ENCODE assay signal across 13 cellular contexts in genomic region chr16:53087101-53087500, GRCh38. TPM values are rescaled to one million over a fixed set of nuclear protein-coding genes. Genes with fewer than 3 reads are reported as not detected.
DNase-seq lines count a peak whose midpoint lies in the region; ATAC-seq and TF ChIP-seq lines count a peak whose summit lies in the region.
"Had no signal": no experiment of that assay in that cellular context is flagged by ENCODE, and none has a peak within 500 bp of the region (broad histone marks: within the 10 kb centered on the region; RNA-seq: fewer than 3 reads in every experiment).

No MANE protein-coding gene starts in this region.

- H3K4me1 ChIP-seq in HUES64 (ENCODE audit: insufficient read depth, low read length) = peaks cover 69% of the 10 kb centered on the region
- H3K4me1 ChIP-seq in foreskin keratinocyte = peaks cover 57% of the 10 kb centered on the region

- no peaks in the 10 kb centered on the region for H3K27me3 ChIP-seq in HUES64 (ENCODE audit: insufficient read depth, low read length)
- H3K27me3 ChIP-seq in foreskin keratinocyte = no peaks in the 10 kb centered on the region
- H3K27me3 ChIP-seq: dorsolateral prefrontal cortex had no signal

- peaks cover 2% of the 10 kb centered on the region for H3K36me3 Mint-ChIP-seq in mesothelial cell of epicardium
- peaks cover 8 to 26% of the 10 kb centered on the region in 2 donors for H3K36me3 Mint-ChIP-seq in stimulated activated naive B cell treated with anti-CD40 and anti-IgM and Interleukin-4, amounts not matched to agents 10 μg/mL and 1 μg/mL and 100 μg/mL, for 72 hours
- H3K36me3 Mint-ChIP-seq: activated naive CD4-positive, alpha-beta T cell treated with anti-CD3 and anti-CD28 coated beads, Interleukin-2, amount 50 U/mL, for 24 hours; CD4-positive, alpha-beta memory T cell had no signal

- H3K27ac Mint-ChIP-seq in mesothelial cell of epicardium = peak overlapping the region; percentile 66
- no peak overlapping the region for H3K27ac Mint-ChIP-seq in stimulated activated naive B cell treated with anti-CD40 and anti-IgM and Interleukin-4, amounts not matched to agents 10 μg/mL and 1 μg/mL and 100 μg/mL, for 72 hours
- H3K27ac Mint-ChIP-seq: activated naive CD4-positive, alpha-beta T cell treated with anti-CD3 and anti-CD28 coated beads, Interleukin-2, amount 50 U/mL, for 24 hours had no signal

- H3K4me3 ChIP-seq in HUES64 (ENCODE audit: low read length) = no peak overlapping the region
- no peak overlapping the region for H3K4me3 ChIP-seq in cardiac fibroblast (replicated peaks in 1 of 2; ENCODE audit: low read depth in 2 of 2, low read length in 2 of 2)
- H3K4me3 ChIP-seq: dorsolateral prefrontal cortex had no signal

- no peak for ATAC-seq in HG03439 (IDR thresholded peaks at IDR 0.05; ENCODE audit: unreplicated experiment)
- ATAC-seq in stimulated activated naive B cell treated with anti-CD40 and anti-IgM and Interleukin-4, amounts not matched to agents 10 μg/mL and 1 μg/mL and 100 μg/mL, for 72 hours (replicated peaks) = no peak
- ATAC-seq in GM18511 (IDR thresholded peaks at IDR 0.05; ENCODE audit: unreplicated experiment) = no peak
- no peak for ATAC-seq in foreskin keratinocyte

- WGBS in HUES64 = 61% methylated on average over 3 of the region's 3 CpGs

- peaks cover 56% of the 10 kb centered on the region for H3K4me1 Mint-ChIP-seq in mesothelial cell of epicardium
- peaks cover 39 to 66% of the 10 kb centered on the region in 2 donors for H3K4me1 Mint-ChIP-seq in stimulated activated naive B cell treated with anti-CD40 and anti-IgM and Interleukin-4, amounts not matched to agents 10 μg/mL and 1 μg/mL and 100 μg/mL, for 72 hours

- no peak overlapping the region for H3K4me3 Mint-ChIP-seq in mesothelial cell of epicardium
- no peak overlapping the region for H3K4me3 Mint-ChIP-seq in stimulated activated naive B cell treated with anti-CD40 and anti-IgM and Interleukin-4, amounts not matched to agents 10 μg/mL and 1 μg/mL and 100 μg/mL, for 72 hours
- H3K4me3 Mint-ChIP-seq: activated naive CD4-positive, alpha-beta T cell treated with anti-CD3 and anti-CD28 coated beads, Interleukin-2, amount 50 U/mL, for 24 hours; CD4-positive, alpha-beta memory T cell had no signal

- no peaks in the 10 kb centered on the region for H3K9me3 ChIP-seq in HUES64 (ENCODE audit: insufficient read depth, low read depth, low read length)

- H3K9ac ChIP-seq in HUES64 (ENCODE audit: low read depth, low read length) = no peak overlapping the region

- no peaks in the 10 kb centered on the region for H3K27me3 Mint-ChIP-seq in mesothelial cell of epicardium (ENCODE audit: low read depth)
- no peaks in the 10 kb centered on the region for H3K27me3 Mint-ChIP-seq in stimulated activated naive B cell treated with anti-CD40 and anti-IgM and Interleukin-4, amounts not matched to agents 10 μg/mL and 1 μg/mL and 100 μg/mL, for 72 hours
- H3K27me3 Mint-ChIP-seq: activated naive CD4-positive, alpha-beta T cell treated with anti-CD3 and anti-CD28 coated beads, Interleukin-2, amount 50 U/mL, for 24 hours; CD4-positive, alpha-beta memory T cell had no signal

- H3K36me3 ChIP-seq in HUES64 (ENCODE audit: insufficient read depth, low read length) = no peaks in the 10 kb centered on the region

- peak overlapping the region; percentile 41; the same call in 1 of the 2 replicates for H3K27ac ChIP-seq in HUES64 (ENCODE audit: low read depth, low read length)
- H3K27ac ChIP-seq in foreskin keratinocyte = no peak overlapping the region

- H3K9me3 Mint-ChIP-seq in mesothelial cell of epicardium = no peaks in the 10 kb centered on the region
- H3K9me3 Mint-ChIP-seq in stimulated activated naive B cell treated with anti-CD40 and anti-IgM and Interleukin-4, amounts not matched to agents 10 μg/mL and 1 μg/mL and 100 μg/mL, for 72 hours = no peaks in the 10 kb centered on the region
- H3K9me3 Mint-ChIP-seq: activated naive CD4-positive, alpha-beta T cell treated with anti-CD3 and anti-CD28 coated beads, Interleukin-2, amount 50 U/mL, for 24 hours; CD4-positive, alpha-beta memory T cell had no signal

- TF ChIP-seq CTCF in cardiac fibroblast (IDR thresholded peaks at IDR 0.05; ENCODE audit: low read depth, low read length) (no peak), mesothelial cell of epicardium (IDR thresholded peaks at IDR 0.05; ENCODE audit: unreplicated experiment) (no peak), foreskin keratinocyte (conservative IDR thresholded peaks at IDR 0.05) (no peak)

- DNase-seq in DMS79 (lab: John Stamatoyannopoulos, UW) (peak; percentile 32), cardiac fibroblast (ENCODE audit: low read depth in 2 of 2) (peak; percentile 39 to 61), mesothelial cell of epicardium (ENCODE audit: low spot score in 2 of 2, unreplicated experiment in 2 of 2) (no peak), foreskin keratinocyte (no peak)
- no peak for DNase-seq in stimulated activated naive B cell treated with anti-CD40 and anti-IgM and Interleukin-4, amounts not matched to agents 10 μg/mL and 1 μg/mL and 100 μg/mL, for 72 hours
- DNase-seq: activated CD8-positive, alpha-beta memory T cell treated with anti-CD3 and anti-CD28 coated beads for 24 hours; CD4-positive, alpha-beta memory T cell; dorsolateral prefrontal cortex; NCI-H1436 had no signal

RNA-seq across cellular contexts. Expression of gene CHD9, which starts 32.3 kb away (rescaled TPM):
- 24.1 TPM for polyA plus RNA-seq in HUES64 (2013, experiment 1 of 2)
- polyA plus RNA-seq in HUES64 (2013, experiment 2 of 2) = 24.9 TPM
- total RNA-seq in mesothelial cell of epicardium (108 to 119 TPM (median 110 TPM) in 3 replicates), foreskin keratinocyte (26.2 and 28.5 TPM in 2 replicates)
- 3.7 and 4.1 TPM in 2 replicates for polyA plus RNA-seq in foreskin keratinocyte

RNA-seq across cellular contexts. Expression of gene CHD9NB, which starts 34.4 kb away (rescaled TPM):
- polyA plus RNA-seq in HUES64 (2013, experiment 1 of 2) = 6.0 TPM
- polyA plus RNA-seq in HUES64 (2013, experiment 2 of 2) = 4.3 TPM
- total RNA-seq in mesothelial cell of epicardium (0.29 to 0.44 TPM (median 0.43 TPM) in 3 replicates), foreskin keratinocyte (0.67 and 0.88 TPM in 2 replicates)
- 0.48 and 0.50 TPM in 2 replicates for polyA plus RNA-seq in foreskin keratinocyte
- total RNA-seq: CD4-positive, alpha-beta memory T cell had no signal
- polyA plus RNA-seq: CD4-positive, alpha-beta memory T cell had no signal

Comparison
In these comparisons a context has a peak if more than half of its experiments do, and no peak if none do; other contexts are left out.
1. DNase-seq: peak in DMS79 (single experiment) and cardiac fibroblast (2 of 2); none in mesothelial cell of epicardium (0 of 2), stimulated activated naive B cell treated with anti-CD40 and anti-IgM and Interleukin-4, amounts not matched to agents 10 μg/mL and 1 μg/mL and 100 μg/mL, for 72 hours (single experiment) and foreskin keratinocyte (0 of 2).